Comparison of ENCODE assay signal across 32 cellular contexts in genomic region chr2:121289271-121289670, GRCh38. TPM values are rescaled to one million over a fixed set of nuclear protein-coding genes. Genes with fewer than 3 reads are reported as not detected.
"Had no signal": no experiment of that assay in that cellular context is flagged by ENCODE, and none has a peak within 500 bp of the region (broad histone marks: within the 10 kb centered on the region; RNA-seq: fewer than 3 reads in every experiment).

No MANE protein-coding gene starts in this region.

- H3K27ac ChIP-seq: left lung, neural progenitor cell, neutrophil, ovary, skin epidermis, stomach, testis, tibial artery, vagina had no signal

- H3K4me3 Mint-ChIP-seq: immature natural killer cell; mesothelial cell of epicardium; naive B cell; natural killer cell; nephron progenitor cell; neural progenitor cell; stimulated activated naive B cell treated with anti-CD40 and anti-IgM and Interleukin-4, amounts not matched to agents 10 μg/mL and 1 μg/mL and 100 μg/mL, for 72 hours had no signal

- H3K27me3 ChIP-seq: ovary, testis, vagina had no signal

- FAIRE-seq: islet of Langerhans, kidney had no signal

- H3K9me3 Mint-ChIP-seq: immature natural killer cell; mesothelial cell of epicardium; natural killer cell; nephron progenitor cell; neural progenitor cell; stimulated activated naive B cell treated with anti-CD40 and anti-IgM and Interleukin-4, amounts not matched to agents 10 μg/mL and 1 μg/mL and 100 μg/mL, for 72 hours had no signal

- H3K9me3 ChIP-seq: left lung, neutrophil, ovary, stomach, testis, tibial artery, vagina had no signal

- DNase-seq: hypothalamus; immature natural killer cell; kidney; left colon; left lung; mesendoderm; naive B cell; natural killer cell; nephron progenitor cell; occipital lobe; ovary; right cardiac atrium; stimulated activated CD4-positive, alpha-beta T cell treated with anti-CD3 and anti-CD28 coated beads, Interleukin-12 subunit alpha, Interleukin-12 subunit beta, amount 100 ng/mL, for 4 hours; stimulated activated CD4-positive, alpha-beta T cell treated with anti-CD3 and anti-CD28 coated beads, Interleukin-15, amount 100 ng/mL, for 24 hours; stimulated activated CD4-positive, alpha-beta T cell treated with anti-CD3 and anti-CD28 coated beads, Interleukin-2, amount 100 ng/mL, for 24 hours; stimulated activated CD4-positive, alpha-beta T cell treated with anti-CD3 and anti-CD28 coated beads, Interleukin-4, amount 100 ng/mL, for 1 hour; stimulated activated naive B cell treated with anti-CD40 and anti-IgM and Interleukin-4, amounts not matched to agents 10 μg/mL and 1 μg/mL and 100 μg/mL, for 72 hours; stimulated activated naive CD8-positive, alpha-beta T cell treated with anti-CD3 and anti-CD28 coated beads, Interleukin-15, Interleukin-2, amounts not matched to agents 100 U/mL and 50 U/mL, for 24 hours; stomach; testis; tibial artery; trophoblast cell had no signal

- H3K36me3 Mint-ChIP-seq: immature natural killer cell; mesothelial cell of epicardium; naive B cell; natural killer cell; neural progenitor cell; stimulated activated naive B cell treated with anti-CD40 and anti-IgM and Interleukin-4, amounts not matched to agents 10 μg/mL and 1 μg/mL and 100 μg/mL, for 72 hours had no signal

- ATAC-seq: left colon; left lung; natural killer cell; right cardiac atrium; sciatic nerve; stimulated activated naive B cell treated with anti-CD40 and anti-IgM and Interleukin-4, amounts not matched to agents 10 μg/mL and 1 μg/mL and 100 μg/mL, for 72 hours; stimulated activated naive CD8-positive, alpha-beta T cell treated with anti-CD3 and anti-CD28 coated beads, Interleukin-15, Interleukin-2, amounts not matched to agents 100 U/mL and 50 U/mL, for 24 hours had no signal

- H3K4me1 ChIP-seq: neural progenitor cell had no signal

- H3K4me3 ChIP-seq: left lung, lung, neural progenitor cell, ovary, skin epidermis, stomach, testis, tibial artery, vagina had no signal

- H3K27ac Mint-ChIP-seq: mesothelial cell of epicardium; naive B cell; natural killer cell; nephron progenitor cell; neural progenitor cell; progenitor cell of endocrine pancreas; stimulated activated naive B cell treated with anti-CD40 and anti-IgM and Interleukin-4, amounts not matched to agents 10 μg/mL and 1 μg/mL and 100 μg/mL, for 72 hours had no signal

- H3K36me3 ChIP-seq: left lung, neural progenitor cell, neutrophil, ovary, stomach, tibial artery, vagina had no signal

RNA-seq across cellular contexts. Expression of gene TFCP2L1, which starts 4.3 kb away (rescaled TPM):
- total RNA-seq: pulmonary artery endothelial cell had no signal
